ENCODE assay signal across 10 cellular contexts in genomic region chr11:123174196-123175183, GRCh38.
DNase-seq lines count a peak whose midpoint lies in the region; ATAC-seq lines count a peak whose summit lies in the region.
"Had no signal": no experiment of that assay in that cellular context is flagged by ENCODE, and none has a peak within 500 bp of the region (broad histone marks: within the 10 kb centered on the region; RNA-seq: fewer than 3 reads in every experiment).

No MANE protein-coding gene starts in this region.

- H3K9me3 ChIP-seq in muscle layer of colon (ENCODE audit: low read length) = no peaks in the 10 kb centered on the region
- H3K9me3 ChIP-seq: BLaER1 treated with 17β-estradiol and CSF1 and Interleukin-3, amounts not matched to agents 10 nM and 100 nM had no signal

- DNase-seq in ACHN (peak; percentile 73), NCI-H82 treated with DMSO at 0.1 percent for 48 hours (lab: John Stamatoyannopoulos, UW; ENCODE audit: unreplicated experiment) (peak; percentile 9), epithelial cell of prostate (ENCODE audit: low read depth, low spot score) (peak; percentile 16), germinal center (ENCODE audit: low spot score) (no peak), NCI-H526 (lab: John Stamatoyannopoulos, UW) (no peak)
- DNase-seq: NCI-H187 treated with DMSO at 0.1 percent for 48 hours had no signal

- ATAC-seq in GM18858 (IDR thresholded peaks at IDR 0.05; ENCODE audit: unreplicated experiment) (no peak), HG03565 (IDR thresholded peaks at IDR 0.05; ENCODE audit: unreplicated experiment) (no peak)

- H3K27ac ChIP-seq in epithelial cell of prostate (peak overlapping the region; percentile 87), muscle layer of colon (ENCODE audit: low read depth, low read length) (peak overlapping the region; percentile 21)
- H3K27ac ChIP-seq: BLaER1 treated with 17β-estradiol and CSF1 and Interleukin-3, amounts not matched to agents 10 nM and 100 nM had no signal

- H3K36me3 ChIP-seq in muscle layer of colon (ENCODE audit: insufficient read depth, low read length) = no peaks in the 10 kb centered on the region
- H3K36me3 ChIP-seq: BLaER1 treated with 17β-estradiol and CSF1 and Interleukin-3, amounts not matched to agents 10 nM and 100 nM had no signal

- in situ Hi-C loops in ACHN (cut with HindIII; ENCODE audit: low pct_ligation_motif_present, low pct_unique_long_range_greater_than_20kb, low sequenced_read_pairs) = no loop called here

- no peak overlapping the region for H3K4me3 ChIP-seq in muscle layer of colon (ENCODE audit: low read depth in 1 of 2, low read length in 2 of 2)
- H3K4me3 ChIP-seq: BLaER1 treated with 17β-estradiol and CSF1 and Interleukin-3, amounts not matched to agents 10 nM and 100 nM had no signal

- H3K4me1 ChIP-seq in muscle layer of colon (ENCODE audit: insufficient read depth, low read length) = peaks cover 43% of the 10 kb centered on the region

- H3K9ac ChIP-seq in muscle layer of colon (ENCODE audit: low read length) = no peak overlapping the region
- H3K9ac ChIP-seq: BLaER1 treated with 17β-estradiol and CSF1 and Interleukin-3, amounts not matched to agents 10 nM and 100 nM had no signal

- H3K27me3 ChIP-seq in muscle layer of colon (ENCODE audit: control insufficient read depth in 1 of 2, insufficient read depth in 2 of 2, low read length in 2 of 2) = no peaks in the 10 kb centered on the region
- H3K27me3 ChIP-seq: BLaER1 treated with 17β-estradiol and CSF1 and Interleukin-3, amounts not matched to agents 10 nM and 100 nM had no signal

Comparison
In these comparisons a context has a peak if more than half of its experiments do, and no peak if none do; other contexts are left out.
1. DNase-seq: peak in ACHN (single experiment), NCI-H82 treated with DMSO at 0.1 percent for 48 hours (single experiment) and epithelial cell of prostate (single experiment); none in germinal center (single experiment) and NCI-H526 (0 of 2).